In the genomic region with DNA sequence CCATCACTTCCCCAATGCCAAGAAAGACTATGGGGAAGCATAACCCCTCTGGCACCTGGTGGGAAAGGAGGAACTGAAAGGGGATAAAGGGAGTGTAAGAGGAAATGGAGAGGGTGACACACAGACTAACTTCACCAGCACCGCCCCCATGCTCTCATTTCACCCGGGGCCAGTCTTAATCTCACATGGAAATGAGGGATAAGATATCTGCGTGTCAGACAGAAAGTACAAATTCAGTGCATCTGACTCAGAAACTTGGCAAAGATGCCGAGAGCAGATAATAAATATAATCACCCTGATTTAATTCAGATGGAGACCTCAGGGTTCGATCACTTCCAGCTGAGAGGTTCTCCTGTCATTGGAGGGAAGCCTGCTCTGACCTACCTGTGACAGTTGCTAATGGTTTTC, we compare ENCODE assay signal across 8 cellular contexts.
DNase-seq lines count a peak whose midpoint lies in the region; ATAC-seq and TF ChIP-seq lines count a peak whose summit lies in the region.

No MANE protein-coding gene starts in this region.

- no peaks in the 10 kb centered on the region; the same call in 1 of the 2 replicates for H3K4me1 ChIP-seq in GM23338 (ENCODE audit: insufficient read depth)
- H3K4me1 ChIP-seq in vagina = peaks cover 45% of the 10 kb centered on the region

- H3K9me2 ChIP-seq in GM23338 (ENCODE audit: insufficient read depth) = no peaks in the 10 kb centered on the region

- H4K20me1 ChIP-seq in GM23338 (replicated peaks; ENCODE audit: insufficient read depth) = no peaks in the 10 kb centered on the region

- H3K4me1 Mint-ChIP-seq in activated B cell treated with CpG ODN at 0.5 μM for 24 hours = peaks cover 31% of the 10 kb centered on the region
- peaks cover 12% of the 10 kb centered on the region for H3K4me1 Mint-ChIP-seq in GM23338

- no peaks in the 10 kb centered on the region for H3K36me3 Mint-ChIP-seq in activated B cell treated with CpG ODN at 0.5 μM for 24 hours (ENCODE audit: low read depth)
- H3K36me3 Mint-ChIP-seq in GM23338 (ENCODE audit: low read depth) = no peaks in the 10 kb centered on the region

- H3K4me3 ChIP-seq in GM23338 (no peak overlapping the region), vagina (no peak overlapping the region)

- H3K4me3 Mint-ChIP-seq in activated B cell treated with CpG ODN at 0.5 μM for 24 hours = no peak overlapping the region
- H3K4me3 Mint-ChIP-seq in GM23338 = no peak overlapping the region

- H3K36me3 ChIP-seq in GM23338 (ENCODE audit: insufficient read depth) = no peaks in the 10 kb centered on the region
- H3K36me3 ChIP-seq in vagina = no peaks in the 10 kb centered on the region

- no peaks in the 10 kb centered on the region for H3F3A ChIP-seq in GM23338 (replicated peaks; ENCODE audit: low read depth)

- ATAC-seq in activated B cell treated with CpG ODN at 0.5 μM for 24 hours (ENCODE audit: low read depth) (peak; percentile 15), Right ventricle myocardium superior (ENCODE audit: poor library complexity) (peak; percentile 78), GM23338 (no peak)

- H3K4me2 ChIP-seq in GM23338 = no peak overlapping the region

- no peak for TF ChIP-seq POLR2A in vagina (IDR thresholded peaks at IDR 0.05)

- H3K9me3 ChIP-seq in vagina = no peaks in the 10 kb centered on the region

- H3K79me2 ChIP-seq in GM23338 (replicated peaks; ENCODE audit: insufficient read depth) = no peaks in the 10 kb centered on the region

- H3K27me3 Mint-ChIP-seq in activated B cell treated with CpG ODN at 0.5 μM for 24 hours (no peaks in the 10 kb centered on the region), GM23338 (ENCODE audit: insufficient read depth, low read depth, poor library complexity) (no peaks in the 10 kb centered on the region)

- intact Hi-C loops in activated B cell treated with CpG ODN at 0.5 μM for 24 hours (cut with micrococcal nuclease) (loop anchor here (10.0 kb wide), 2 partner anchors 794 to 1126 kb away; a partner anchor contains a TSS), Right ventricle myocardium superior (cut with DNase I) (loop anchor here (10.0 kb wide), 1 partner anchor 194 kb away; a partner anchor contains a TSS), vagina (cut with DNase I) (no loop called here)

- POLR2A ChIA-PET in activated B cell treated with CpG ODN at 0.5 μM for 24 hours (lab: Charles Lee) = interaction anchor here (0.6 kb wide), 1 partner anchor 173 kb away, joined by 6 read pairs; no protein-coding TSS in a partner anchor

- no peak overlapping the region for H3K27ac ChIP-seq in GM23338 (ENCODE audit: low read depth)
- H3K27ac ChIP-seq in vagina = no peak overlapping the region

- H3K9me3 Mint-ChIP-seq in activated B cell treated with CpG ODN at 0.5 μM for 24 hours = no peaks in the 10 kb centered on the region
- no peaks in the 10 kb centered on the region for H3K9me3 Mint-ChIP-seq in GM23338

- H3K27ac Mint-ChIP-seq in activated B cell treated with CpG ODN at 0.5 μM for 24 hours (no peak overlapping the region), GM23338 (no peak overlapping the region)

- CTCF ChIA-PET in activated B cell treated with CpG ODN at 0.5 μM for 24 hours (lab: Charles Lee) = no interaction called here

- DNase-seq in HS-5 (ENCODE audit: low read depth) (peak; percentile 79), activated B cell treated with CpG ODN at 0.5 μM for 24 hours (no peak), Right ventricle myocardium superior (peak; percentile 77), GM23338 (ENCODE audit: low spot score) (no peak), vagina (ENCODE audit: extremely low spot score in 2 of 2) (no peak), NCI-H524 treated with DMSO at 0.1 percent for 48 hours (lab: John Stamatoyannopoulos, UW) (no peak), activated gamma-delta T cell (lab: John Stamatoyannopoulos, UW) (no peak)
- peak; percentile 53 to 60 for DNase-seq in stimulated activated CD4-positive, alpha-beta T cell treated with anti-CD3 and anti-CD28 coated beads, Interleukin-2, amount 100 ng/mL, for 24 hours

- H3K27me3 ChIP-seq in GM23338 (ENCODE audit: insufficient read depth) (peaks cover 32% of the 10 kb centered on the region; the same call in 1 of the 2 replicates), vagina (no peaks in the 10 kb centered on the region)

- H2AFZ ChIP-seq in GM23338 = no peak overlapping the region

- TF ChIP-seq CTCF in activated B cell treated with CpG ODN at 0.5 μM for 24 hours (IDR thresholded peaks at IDR 0.05) (no peak), GM23338 (conservative IDR thresholded peaks at IDR 0.05; ENCODE audit: low read depth in 2 of 2) (no peak), vagina (IDR thresholded peaks at IDR 0.05) (no peak)

TF ChIP-seq in GM23338, 12 proteins besides CTCF, POLR2A, EP300 and RAD21 (continues in another document):
- TF ChIP-seq, protein P1, sequence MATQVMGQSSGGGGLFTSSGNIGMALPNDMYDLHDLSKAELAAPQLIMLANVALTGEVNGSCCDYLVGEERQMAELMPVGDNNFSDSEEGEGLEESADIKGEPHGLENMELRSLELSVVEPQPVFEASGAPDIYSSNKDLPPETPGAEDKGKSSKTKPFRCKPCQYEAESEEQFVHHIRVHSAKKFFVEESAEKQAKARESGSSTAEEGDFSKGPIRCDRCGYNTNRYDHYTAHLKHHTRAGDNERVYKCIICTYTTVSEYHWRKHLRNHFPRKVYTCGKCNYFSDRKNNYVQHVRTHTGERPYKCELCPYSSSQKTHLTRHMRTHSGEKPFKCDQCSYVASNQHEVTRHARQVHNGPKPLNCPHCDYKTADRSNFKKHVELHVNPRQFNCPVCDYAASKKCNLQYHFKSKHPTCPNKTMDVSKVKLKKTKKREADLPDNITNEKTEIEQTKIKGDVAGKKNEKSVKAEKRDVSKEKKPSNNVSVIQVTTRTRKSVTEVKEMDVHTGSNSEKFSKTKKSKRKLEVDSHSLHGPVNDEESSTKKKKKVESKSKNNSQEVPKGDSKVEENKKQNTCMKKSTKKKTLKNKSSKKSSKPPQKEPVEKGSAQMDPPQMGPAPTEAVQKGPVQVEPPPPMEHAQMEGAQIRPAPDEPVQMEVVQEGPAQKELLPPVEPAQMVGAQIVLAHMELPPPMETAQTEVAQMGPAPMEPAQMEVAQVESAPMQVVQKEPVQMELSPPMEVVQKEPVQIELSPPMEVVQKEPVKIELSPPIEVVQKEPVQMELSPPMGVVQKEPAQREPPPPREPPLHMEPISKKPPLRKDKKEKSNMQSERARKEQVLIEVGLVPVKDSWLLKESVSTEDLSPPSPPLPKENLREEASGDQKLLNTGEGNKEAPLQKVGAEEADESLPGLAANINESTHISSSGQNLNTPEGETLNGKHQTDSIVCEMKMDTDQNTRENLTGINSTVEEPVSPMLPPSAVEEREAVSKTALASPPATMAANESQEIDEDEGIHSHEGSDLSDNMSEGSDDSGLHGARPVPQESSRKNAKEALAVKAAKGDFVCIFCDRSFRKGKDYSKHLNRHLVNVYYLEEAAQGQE (IDR thresholded peaks at IDR 0.05; ENCODE audit: unreplicated experiment) = no peak
- TF ChIP-seq JUNB (IDR thresholded peaks at IDR 0.05; ENCODE audit: unreplicated experiment) (no peak), POLR2AphosphoS5 (IDR thresholded peaks at IDR 0.05; ENCODE audit: low read depth) (no peak), CREB1 (CRISPR knock-in tag; IDR thresholded peaks at IDR 0.05; ENCODE audit: low read depth) (no peak), ZNF331 (CRISPR knock-in tag; IDR thresholded peaks at IDR 0.05; ENCODE audit: low read depth) (no peak), NANOG (IDR thresholded peaks at IDR 0.05; ENCODE audit: borderline replicate concordance) (no peak)

Comparison
In these comparisons a context has a peak if more than half of its experiments do, and no peak if none do; other contexts are left out.
1. DNase-seq: peak in HS-5 (single experiment), Right ventricle myocardium superior (single experiment) and stimulated activated CD4-positive, alpha-beta T cell treated with anti-CD3 and anti-CD28 coated beads, Interleukin-2, amount 100 ng/mL, for 24 hours (2 of 2); none in activated B cell treated with CpG ODN at 0.5 μM for 24 hours (single experiment), GM23338 (single experiment), vagina (0 of 2), NCI-H524 treated with DMSO at 0.1 percent for 48 hours (single experiment) and activated gamma-delta T cell (single experiment).